ENCODE assay signal across 8 cellular contexts in the genomic region with DNA sequence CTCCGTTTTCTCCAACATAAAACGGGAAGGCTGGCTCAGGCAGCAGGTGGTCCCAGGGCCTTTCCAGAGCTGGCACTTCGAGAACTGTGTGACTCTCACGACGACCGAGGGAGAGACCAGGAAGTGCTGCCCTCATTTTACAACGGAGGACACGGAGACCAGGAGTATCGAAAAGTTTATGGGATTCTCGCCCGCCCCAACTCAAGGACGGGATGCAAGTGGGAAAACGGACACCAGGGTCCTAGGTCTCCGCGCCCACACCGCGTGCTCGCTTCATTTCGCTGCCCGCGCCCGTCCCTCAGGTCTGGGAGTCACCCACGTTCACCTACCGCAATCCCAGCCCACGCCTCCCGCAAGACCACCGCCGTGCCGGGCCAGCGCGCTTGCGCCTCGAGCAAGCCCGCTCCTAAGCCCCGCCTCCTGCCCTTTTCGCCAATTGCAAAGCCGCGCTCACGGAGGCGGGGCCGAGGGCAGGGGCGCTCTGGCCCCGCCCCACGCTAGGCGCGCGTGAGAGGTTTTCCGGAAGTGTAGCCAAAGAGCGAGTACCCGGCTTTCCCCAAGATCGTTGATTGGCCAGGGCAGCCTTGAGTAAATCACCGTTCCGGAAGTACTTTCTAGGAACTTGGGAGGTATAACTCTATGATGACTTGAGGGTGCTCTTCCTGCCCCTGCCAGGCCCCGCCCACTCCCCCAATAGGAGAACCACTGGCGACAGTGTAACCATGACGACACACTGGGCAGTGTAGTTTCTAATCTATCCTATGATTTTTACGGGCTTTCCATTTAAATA. TPM values are rescaled to one million over a fixed set of nuclear protein-coding genes. Genes with fewer than 3 reads are reported as not detected.
A peak's percentile ranks its signal among the peaks of the same experiment; 100 is the strongest.
DNase-seq lines count a peak whose midpoint lies in the region; ATAC-seq and TF ChIP-seq lines count a peak whose summit lies in the region.

Gene PARS2 (minus strand): TSS at position 392 of the 790 bp plus-strand sequence. CDS start 5,362 bp downstream, outside the sequence.

- H3K79me2 ChIP-seq in PC-9 (ENCODE audit: low read depth) = peaks cover 19% of the 10 kb centered on the region

- H3K9ac ChIP-seq in mucosa of stomach (ENCODE audit: low read length) = peak within 1 kb of the TSS; percentile 86

- no peaks in the 10 kb centered on the region for H3K9me2 ChIP-seq in PC-9 (ENCODE audit: insufficient read depth)

- H3K9me3 Mint-ChIP-seq in activated T-cell treated with anti-CD3 and anti-CD28 coated beads, Interleukin-2, amount 50 U/mL, for 4 hours = no peaks in the 10 kb centered on the region

- peak within 1 kb of the TSS; percentile 91 for H2AFZ ChIP-seq in PC-9

- in situ Hi-C loops in KBM-7 (cut with MboI; ENCODE audit: low pct_unique_long_range_greater_than_20kb, low sequenced_read_pairs) = no loop called here

- intact Hi-C loops in PC-9 (cut with micrococcal nuclease; ENCODE audit: unreplicated experiment) = loop anchor here (2.0 kb wide), 1 partner anchor 36 kb away; the partner anchor contains the start of gene TTC22

- ATAC-seq in GM21723 (IDR thresholded peaks at IDR 0.05; ENCODE audit: unreplicated experiment) = peak; percentile 96
- ATAC-seq in activated T-cell treated with anti-CD3 and anti-CD28 coated beads, Interleukin-2, amount 50 U/mL, for 4 hours = peak; percentile 97 to 98
- ATAC-seq in esophagus mucosa = peak; percentile 99

- TF ChIP-seq CTCF in PC-9 (conservative IDR thresholded peaks at IDR 0.05) = no peak

- H3K36me3 ChIP-seq in PC-9 (ENCODE audit: low read depth) (no peaks in the 10 kb centered on the region), mucosa of stomach (ENCODE audit: control insufficient read depth, insufficient read depth, low read length) (no peaks in the 10 kb centered on the region)

- H3F3A ChIP-seq in PC-9 (ENCODE audit: insufficient read depth, low read depth) = no peaks in the 10 kb centered on the region

- CTCF ChIA-PET in PC-9 (lab: Charles Lee) = no interaction called here

- peak within 1 kb of the TSS; percentile 90 for H3K4me3 Mint-ChIP-seq in activated T-cell treated with anti-CD3 and anti-CD28 coated beads, Interleukin-2, amount 50 U/mL, for 4 hours

- H4K20me1 ChIP-seq in PC-9 (ENCODE audit: insufficient read depth) = no peaks in the 10 kb centered on the region

- H3K4me1 ChIP-seq in PC-9 (replicated peaks; ENCODE audit: insufficient read depth) (peaks cover 7% of the 10 kb centered on the region; the same call in 1 of the 2 replicates), mucosa of stomach (ENCODE audit: control insufficient read depth, insufficient read depth, low read length) (peaks cover 6% of the 10 kb centered on the region)

- DNase-seq in DMS53 treated with DMSO at 0.1 percent for 48 hours (lab: John Stamatoyannopoulos, UW; ENCODE audit: unreplicated experiment) (peak; percentile 100), KBM-7 (peak; percentile 100), PC-9 (peak; percentile 96 to 99)
- peak; percentile 94 for DNase-seq in activated T-cell treated with anti-CD3 and anti-CD28 coated beads, Interleukin-2, amount 50 U/mL, for 4 hours
- peak; percentile 97 for DNase-seq in stimulated activated CD8-positive, alpha-beta memory T cell treated with anti-CD3 and anti-CD28 coated beads, Interleukin-4, amount 100 ng/mL, for 48 hours

- H3K27me3 ChIP-seq in PC-9 (ENCODE audit: insufficient read depth, low read depth) = no peaks in the 10 kb centered on the region
- no peaks in the 10 kb centered on the region for H3K27me3 ChIP-seq in mucosa of stomach (ENCODE audit: control insufficient read depth, insufficient read depth, low read length)

- H3K9me3 ChIP-seq in PC-9 (ENCODE audit: insufficient read depth, low read depth) (no peaks in the 10 kb centered on the region), mucosa of stomach (ENCODE audit: control insufficient read depth, low read length) (no peaks in the 10 kb centered on the region)

- H3K27me3 Mint-ChIP-seq in activated T-cell treated with anti-CD3 and anti-CD28 coated beads, Interleukin-2, amount 50 U/mL, for 4 hours (ENCODE audit: low read depth) = no peaks in the 10 kb centered on the region

- H3K4me3 ChIP-seq in PC-9 = peak within 1 kb of the TSS; percentile 82
- H3K4me3 ChIP-seq in mucosa of stomach (ENCODE audit: low read length) = peak within 1 kb of the TSS; percentile 61

- H3K4me1 Mint-ChIP-seq in activated T-cell treated with anti-CD3 and anti-CD28 coated beads, Interleukin-2, amount 50 U/mL, for 4 hours (ENCODE audit: low read depth) = peaks cover 14% of the 10 kb centered on the region

- no peaks in the 10 kb centered on the region for H3K36me3 Mint-ChIP-seq in activated T-cell treated with anti-CD3 and anti-CD28 coated beads, Interleukin-2, amount 50 U/mL, for 4 hours (ENCODE audit: insufficient read depth)

- BruUV-seq in PC-9 (replicated peaks; lab: Mats Ljungman, UMichigan) = no TSS peak

- H3K27ac ChIP-seq in PC-9 = peak within 1 kb of the TSS; percentile 67

- peak within 1 kb of the TSS; percentile 91 for H3K4me2 ChIP-seq in PC-9

- POLR2A ChIA-PET in PC-9 (lab: Charles Lee; ENCODE audit: unreplicated experiment) = interaction anchor here (0.7 kb wide), 1 partner anchor 26 kb away, joined by 4 read pairs; no protein-coding TSS in a partner anchor

RNA-seq across cellular contexts. Expression of gene PARS2, which starts in this region (rescaled TPM):
- total RNA-seq in PC-9 (2021) = 12.9 and 13.4 TPM in 2 replicates
- 1 to 10 TPM; 5.5 to 7.9 (median 6.1) TPM for total RNA-seq in activated T-cell treated with anti-CD3 and anti-CD28 coated beads, Interleukin-2, amount 50 U/mL, for 4 hours
- total RNA-seq in esophagus mucosa = 2.8 TPM

Comparison
In these comparisons a context has a peak if more than half of its experiments do, and no peak if none do; other contexts are left out.
1. Peak in every context shown above with its lines: DNase-seq, ATAC-seq, H3K4me3 ChIP-seq and H3K27ac ChIP-seq.